18 cellular contexts compared by ENCODE assay signal in genomic region chr2:78980871-78981270, GRCh38.
DNase-seq lines count a peak whose midpoint lies in the region; ATAC-seq and TF ChIP-seq lines count a peak whose summit lies in the region.
"Had no signal": no experiment of that assay in that cellular context is flagged by ENCODE, and none has a peak within 500 bp of the region (broad histone marks: within the 10 kb centered on the region; RNA-seq: fewer than 3 reads in every experiment).

No MANE protein-coding gene starts in this region.

- H3K4me1 Mint-ChIP-seq in stimulated activated naive B cell treated with anti-CD40 and anti-IgM and Interleukin-4, amounts not matched to agents 10 μg/mL and 1 μg/mL and 100 μg/mL, for 72 hours = peaks cover 19 to 39% of the 10 kb centered on the region in 2 donors

- H3K36me3 ChIP-seq in BLaER1 (no peaks in the 10 kb centered on the region), OCI-LY3 (replicated peaks; ENCODE audit: low read depth, low read length) (no peaks in the 10 kb centered on the region)

- no peak overlapping the region for H3K27ac ChIP-seq in BLaER1
- no peak overlapping the region for H3K27ac ChIP-seq in OCI-LY3 (ENCODE audit: low read length)
- H3K27ac ChIP-seq: C4-2B had no signal

- peaks cover 39% of the 10 kb centered on the region for H3K4me1 ChIP-seq in BLaER1
- H3K4me1 ChIP-seq in OCI-LY3 (ENCODE audit: low read length) = peaks cover 52% of the 10 kb centered on the region

- H4K20me1 ChIP-seq in BLaER1 (no peaks in the 10 kb centered on the region), OCI-LY3 (ENCODE audit: insufficient read depth, low read length) (no peaks in the 10 kb centered on the region)

- peaks cover 3 to 4% of the 10 kb centered on the region in 2 donors for H3K9me3 Mint-ChIP-seq in stimulated activated naive B cell treated with anti-CD40 and anti-IgM and Interleukin-4, amounts not matched to agents 10 μg/mL and 1 μg/mL and 100 μg/mL, for 72 hours
- H3K9me3 Mint-ChIP-seq: H9 had no signal

- ATAC-seq in stimulated activated naive B cell treated with anti-CD40 and anti-IgM and Interleukin-4, amounts not matched to agents 10 μg/mL and 1 μg/mL and 100 μg/mL, for 72 hours (replicated peaks) = peak in 1 of 2 donors; percentile 2
- no peak for ATAC-seq in GM19023 (IDR thresholded peaks at IDR 0.05; ENCODE audit: unreplicated experiment)
- ATAC-seq in GM18502 (IDR thresholded peaks at IDR 0.05; ENCODE audit: poor library complexity, unreplicated experiment) = no peak
- ATAC-seq: K562 had no signal

- peaks cover 9 to 22% of the 10 kb centered on the region in 2 donors for H3K27me3 Mint-ChIP-seq in stimulated activated naive B cell treated with anti-CD40 and anti-IgM and Interleukin-4, amounts not matched to agents 10 μg/mL and 1 μg/mL and 100 μg/mL, for 72 hours
- H3K27me3 Mint-ChIP-seq: B cell; CD4-positive, alpha-beta T cell had no signal

- H2AFZ ChIP-seq in OCI-LY3 (ENCODE audit: low read depth, low read length) = no peak overlapping the region

- H3K27me3 ChIP-seq in BLaER1 (no peaks in the 10 kb centered on the region), OCI-LY3 (ENCODE audit: low read depth, low read length) (no peaks in the 10 kb centered on the region)

- H3K4me2 ChIP-seq in BLaER1 (peak overlapping the region; percentile 70), OCI-LY3 (ENCODE audit: low read length) (peak overlapping the region; percentile 71)

- H3K4me3 Mint-ChIP-seq in stimulated activated naive B cell treated with anti-CD40 and anti-IgM and Interleukin-4, amounts not matched to agents 10 μg/mL and 1 μg/mL and 100 μg/mL, for 72 hours = no peak overlapping the region
- H3K4me3 Mint-ChIP-seq: B cell; CD4-positive, alpha-beta T cell; H9 had no signal

- H3K9ac ChIP-seq in BLaER1 (no peak overlapping the region), OCI-LY3 (ENCODE audit: low read length) (no peak overlapping the region)

- H3K79me2 ChIP-seq in OCI-LY3 (ENCODE audit: low read length) = no peaks in the 10 kb centered on the region

- TF ChIP-seq CTCF in GM12865 (IDR thresholded peaks at IDR 0.05; ENCODE audit: insufficient read depth, low read depth, low read length, missing control alignments) (no peak), OCI-LY3 (IDR thresholded peaks at IDR 0.05; ENCODE audit: low read depth, low read length) (no peak)

- H3K27ac Mint-ChIP-seq in stimulated activated naive B cell treated with anti-CD40 and anti-IgM and Interleukin-4, amounts not matched to agents 10 μg/mL and 1 μg/mL and 100 μg/mL, for 72 hours = peak overlapping the region; percentile 4
- H3K27ac Mint-ChIP-seq: B cell; CD4-positive, alpha-beta T cell; H9 had no signal

- H3K4me3 ChIP-seq in BLaER1 (no peak overlapping the region), GM12865 (ENCODE audit: low read depth, low read length) (no peak overlapping the region), OCI-LY3 (ENCODE audit: low read length) (peak overlapping the region; percentile 66; the same call in 1 of the 2 replicates)
- H3K4me3 ChIP-seq: K562 had no signal

- no peaks in the 10 kb centered on the region for H3K36me3 Mint-ChIP-seq in stimulated activated naive B cell treated with anti-CD40 and anti-IgM and Interleukin-4, amounts not matched to agents 10 μg/mL and 1 μg/mL and 100 μg/mL, for 72 hours

- H3K9me3 ChIP-seq in BLaER1 (no peaks in the 10 kb centered on the region), OCI-LY3 (ENCODE audit: insufficient read depth, low read length) (no peaks in the 10 kb centered on the region)

- peak; percentile 25 for DNase-seq in GM12865 (ENCODE audit: low read depth)
- DNase-seq in stimulated activated naive B cell treated with anti-CD40 and anti-IgM and Interleukin-4, amounts not matched to agents 10 μg/mL and 1 μg/mL and 100 μg/mL, for 72 hours = no peak
- DNase-seq in stimulated activated CD4-positive, alpha-beta T cell treated with anti-CD3 and anti-CD28 coated beads, Interleukin-4, amount 100 ng/mL, for 24 hours = no peak
- DNase-seq: 8988T; CD4-positive, alpha-beta T cell; DMS153; DMS79; GDM1; GOT3; H9; IMR-90 had no signal
